ENCODE assay signal across 3 cellular contexts in the genomic region with DNA sequence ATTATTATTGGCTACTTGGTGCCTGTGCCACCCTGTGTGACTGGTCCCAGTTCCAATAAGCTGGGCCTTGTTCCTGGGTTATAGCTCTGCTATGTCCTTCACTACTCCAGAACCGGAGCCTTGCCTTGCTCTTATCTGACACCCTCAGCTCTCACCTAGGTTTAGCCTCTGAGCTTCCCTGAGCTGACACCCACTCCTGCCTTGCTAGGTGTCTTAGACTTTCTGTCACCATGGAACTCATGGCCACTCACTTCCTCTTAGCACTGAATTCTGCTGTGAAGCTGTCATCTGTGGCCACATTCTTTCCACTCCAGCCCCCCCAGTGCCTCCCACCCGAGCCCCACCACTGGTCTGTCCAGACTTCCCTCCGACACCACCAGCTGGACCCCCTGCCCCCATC. TPM values are rescaled to one million over a fixed set of nuclear protein-coding genes. Genes with fewer than 3 reads are reported as not detected.
"Had no signal": no experiment of that assay in that cellular context is flagged by ENCODE, and none has a peak within 500 bp of the region (broad histone marks: within the 10 kb centered on the region; RNA-seq: fewer than 3 reads in every experiment).

No MANE protein-coding gene starts in this region.

RNA-seq across cellular contexts. Expression of gene RHCE, which starts 30.9 kb away (rescaled TPM):
- total RNA-seq: activated CD8-positive, alpha-beta memory T cell treated with anti-CD3 and anti-CD28 coated beads, Interleukin-2, amount 10 ng/mL, durations not matched to agents 7 days and 5 days; ascending aorta; T-helper 2 cell treated with Interferon-gamma antibody and Interleukin-4, amounts not matched to agents 100 ng/mL and 5 ng/mL, for 36 hours had no signal
